9 cellular contexts compared by ENCODE assay signal in the genomic region with DNA sequence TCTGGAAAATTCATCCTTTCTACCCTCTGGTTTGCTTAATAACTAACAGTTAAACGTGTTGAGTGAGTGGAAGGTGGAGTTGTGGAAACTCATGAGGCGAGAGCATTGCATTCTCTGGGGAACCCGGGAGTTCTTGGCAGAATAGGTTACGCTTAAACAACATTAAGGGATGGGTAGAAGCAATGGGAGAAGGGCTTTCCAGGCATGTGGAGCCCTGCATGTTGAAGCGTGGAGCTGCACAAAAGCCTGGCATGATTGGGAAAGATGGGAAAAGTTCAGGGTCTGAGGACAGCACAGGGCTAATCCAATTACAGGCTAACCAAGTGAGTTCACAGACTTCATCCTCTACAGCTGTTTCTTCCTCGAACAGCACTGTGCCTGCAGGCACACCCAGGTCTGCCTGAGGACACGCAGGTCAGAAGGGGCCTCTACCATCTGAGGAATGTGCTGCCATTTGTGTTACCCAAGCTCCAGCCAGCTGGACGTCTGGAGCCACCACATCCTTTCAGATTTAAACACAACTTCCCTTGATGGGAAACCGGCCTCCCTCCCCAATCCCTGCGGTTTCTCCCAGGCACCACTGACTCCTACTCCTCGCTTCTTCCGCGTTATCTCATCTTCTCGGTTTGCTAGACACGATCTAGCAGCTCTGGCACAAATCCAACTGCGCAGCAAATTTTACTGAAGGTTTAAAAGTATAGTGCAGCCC.
DNase-seq lines count a peak whose midpoint lies in the region; ATAC-seq and TF ChIP-seq lines count a peak whose summit lies in the region.
"Had no signal": no experiment of that assay in that cellular context is flagged by ENCODE, and none has a peak within 500 bp of the region (broad histone marks: within the 10 kb centered on the region; RNA-seq: fewer than 3 reads in every experiment).

No MANE protein-coding gene starts in this region.

- H3K27ac ChIP-seq in layer of hippocampus (ENCODE audit: low read depth, low read length) (peak overlapping the region; percentile 79), testis (peak overlapping the region in 1 of 2 donors; percentile 1), foreskin keratinocyte (no peak overlapping the region)

- no peaks in the 10 kb centered on the region for H3K36me3 ChIP-seq in testis (ENCODE audit: low read depth, missing control alignments)

- TF ChIP-seq CTCF in cardiac fibroblast (IDR thresholded peaks at IDR 0.05; ENCODE audit: low read depth, low read length) (no peak), testis (IDR thresholded peaks at IDR 0.05) (no peak), foreskin keratinocyte (conservative IDR thresholded peaks at IDR 0.05) (no peak)

- no peak for TF ChIP-seq POLR2A in testis (IDR thresholded peaks at IDR 0.05)

- ATAC-seq in HG03432 (IDR thresholded peaks at IDR 0.05; ENCODE audit: unreplicated experiment) (no peak), foreskin keratinocyte (no peak), HG03460 (IDR thresholded peaks at IDR 0.05; ENCODE audit: unreplicated experiment) (no peak)

- H3K4me1 ChIP-seq in testis (peaks cover 12% of the 10 kb centered on the region), foreskin keratinocyte (peaks cover 7% of the 10 kb centered on the region)

- H3K9me3 ChIP-seq in testis = no peaks in the 10 kb centered on the region

- in situ Hi-C loops in KBM-7 (cut with MboI; ENCODE audit: low pct_unique_long_range_greater_than_20kb, low sequenced_read_pairs) = no loop called here

- H3K4me3 ChIP-seq in cardiac fibroblast (replicated peaks in 1 of 2; ENCODE audit: low read depth in 2 of 2, low read length in 2 of 2) = no peak overlapping the region
- H3K4me3 ChIP-seq in testis = peak overlapping the region in 1 of 2 donors; percentile 29

- 28 to 31% methylated on average over 16 of the region's 16 CpGs for WGBS in testis, 2 donors

- intact Hi-C loops in testis (cut with DNase I; ENCODE audit: low total_unique reads) = no loop called here

- no peaks in the 10 kb centered on the region for H3K27me3 ChIP-seq in layer of hippocampus (ENCODE audit: control insufficient read depth, insufficient read depth, low read length)
- H3K27me3 ChIP-seq in testis = no peaks in the 10 kb centered on the region
- no peaks in the 10 kb centered on the region for H3K27me3 ChIP-seq in foreskin keratinocyte

- DNase-seq in KBM-7 (peak; percentile 95), cardiac fibroblast (ENCODE audit: low read depth in 2 of 2) (peak; percentile 96 to 98), testis (peak; percentile 33), foreskin keratinocyte (no peak)
- no peak for DNase-seq in activated effector memory CD4-positive, alpha-beta T cell treated with anti-CD3 and anti-CD28 coated beads, Interleukin-2, amount 50 U/mL, for 16 hours
- DNase-seq: cortex of kidney had no signal

Comparison
In these comparisons a context has a peak if more than half of its experiments do, and no peak if none do; other contexts are left out.
1. DNase-seq: peak in KBM-7 (single experiment), cardiac fibroblast (2 of 2) and testis (single experiment); none in foreskin keratinocyte (0 of 2) and activated effector memory CD4-positive, alpha-beta T cell treated with anti-CD3 and anti-CD28 coated beads, Interleukin-2, amount 50 U/mL, for 16 hours (single experiment).